Comparison of ENCODE assay signal across 2 cellular contexts in genomic region chr7:94763268-94763667, GRCh38.
A peak's percentile ranks its signal among the peaks of the same experiment; 100 is the strongest.
TF ChIP-seq lines count a peak whose summit lies in the region.

No MANE protein-coding gene starts in this region.

TF ChIP-seq in SK-N-SH, 30 proteins besides CTCF, POLR2A, EP300 and RAD21 (continued from another document):
- TF ChIP-seq TCF12 (IDR thresholded peaks at IDR 0.05): peak; percentile 40

TF ChIP-seq in SK-N-SH treated with all-trans-retinoic acid at 6 μM for 48 hours, 23 proteins besides CTCF, POLR2A, EP300 and RAD21 (continued from another document):
- TF ChIP-seq POU6F1 (CRISPR knock-in tag; IDR thresholded peaks at IDR 0.05; ENCODE audit: borderline replicate concordance, low read depth) (no peak), SNAI2 (CRISPR knock-in tag; IDR thresholded peaks at IDR 0.05) (no peak)
TF ChIP-seq in SK-N-SH treated with all-trans-retinoic acid at 6 μM for 48 hours: peak in this region for 0.
